In genomic region chr6:30740993-30741784, GRCh38 we compare ENCODE assay signal across 8 cellular contexts. TPM values are rescaled to one million over a fixed set of nuclear protein-coding genes. Genes with fewer than 3 reads are reported as not detected.
DNase-seq lines count a peak whose midpoint lies in the region; ATAC-seq, FAIRE-seq and TF ChIP-seq lines count a peak whose summit lies in the region.

No MANE protein-coding gene starts in this region.

- 70% methylated on average over 9 of the region's 9 CpGs for WGBS in GM12878 (ENCODE audit: insufficient coverage, insufficient replicate concordance, low lambda C conversion rate, missing lambda C conversion rate)
- no CpG with 5 or more reads among the region's 9 CpGs for WGBS in mesendoderm (ENCODE audit: extremely low coverage, insufficient coverage, low lambda C conversion rate)
- WGBS in aorta, 2 donors: 69% methylated on average over 9 of the region's 9 CpGs

- H3K36me3 ChIP-seq in GM12878 (ENCODE audit: control insufficient read depth in 2 of 2, insufficient read depth in 2 of 2, low read length in 1 of 2) (peaks cover 6 to 12% of the 10 kb centered on the region in 2 experiments), mesendoderm (ENCODE audit: control insufficient read depth, insufficient read depth, low read length) (peaks cover 11% of the 10 kb centered on the region), aorta (ENCODE audit: control insufficient read depth in 1 of 2, insufficient read depth in 2 of 2, low read length in 1 of 2) (peaks cover 0 to 7% of the 10 kb centered on the region in 2 donors)

- H3K79me1 ChIP-seq in mesendoderm (ENCODE audit: low read length): peaks cover 13% of the 10 kb centered on the region

- H4K8ac ChIP-seq in mesendoderm (ENCODE audit: low read depth, low read length): no peak overlapping the region

- TF ChIP-seq RAD21 in GM12878 (IDR thresholded peaks at IDR 0.05; ENCODE audit: insufficient read depth, low read depth, low read length): no peak

- H2BK15ac ChIP-seq in mesendoderm (replicated peaks; ENCODE audit: low read depth): no peak overlapping the region

- H3K4me2 ChIP-seq in GM12878 (ENCODE audit: control insufficient read depth, insufficient read depth) (peak overlapping the region; percentile 94), mesendoderm (ENCODE audit: low read length) (peak overlapping the region; percentile 81)

- H3K23ac ChIP-seq in mesendoderm (ENCODE audit: low read length): no peak overlapping the region

- RAD21 ChIA-PET in GM12878 (lab: Charles Lee; ENCODE audit: unreplicated experiment): interaction anchor here (0.9 to 3.7 kb wide), 9 partner anchors 11 to 136 kb away, joined by 3 to 22 read pairs (median 4); partner anchors contain the start of gene MDC1

- no peak for TF ChIP-seq POLR2A in GM12878 (IDR thresholded peaks at IDR 0.05; ENCODE audit: low read depth, low read length)

- ATAC-seq in GM12878: no peak
- ATAC-seq in aorta (ENCODE audit: low FRiP score): no peak

- SMC1A ChIA-PET in GM12878 (lab: Charles Lee; ENCODE audit: uncharacterized antibody, unreplicated experiment): interaction anchor here (0.6 to 10.0 kb wide), 7 partner anchors 10 to 81 kb away, joined by 3 to 122 read pairs (median 4); no protein-coding TSS in a partner anchor

- in situ Hi-C loops in GM12878 (cut with MboI): no loop called here

- peaks cover 5% of the 10 kb centered on the region; the same call in 2 of the 3 replicates for H3K9me3 ChIP-seq in GM12878 (replicated peaks; ENCODE audit: control insufficient read depth, insufficient read depth, low read length)
- H3K9me3 ChIP-seq in aorta (ENCODE audit: control insufficient read depth, low read length): no peaks in the 10 kb centered on the region

- CTCF ChIA-PET in GM12878 (lab: Yijun Ruan, JAX) (interaction anchor here (0.9 to 2.0 kb wide), 10 partner anchors 10 to 200 kb away, joined by 3 to 6 read pairs (median 4); partner anchors contain the start of gene VARS2), GM10248 (lab: Yijun Ruan, JAX) (interaction anchor here (0.8 to 2.4 kb wide), 8 partner anchors 9 to 346 kb away, joined by 3 to 18 read pairs (median 4); no protein-coding TSS in a partner anchor)

- H2AFZ ChIP-seq in GM12878 (ENCODE audit: control insufficient read depth, low read depth, low read length): no peak overlapping the region

- H3K4me3 ChIP-seq in GM12878: peak overlapping the region; percentile 95
- H3K4me3 ChIP-seq in mesendoderm (ENCODE audit: low read length): peak overlapping the region; percentile 72
- H3K4me3 ChIP-seq in aorta (ENCODE audit: low read length in 2 of 2): peak overlapping the region in 1 of 2 donors; percentile 84

- H3K4me1 ChIP-seq in GM12878 (ENCODE audit: control insufficient read depth, insufficient read depth, low read length) (peaks cover 36% of the 10 kb centered on the region), mesendoderm (ENCODE audit: control insufficient read depth, low read depth, low read length) (peaks cover 8% of the 10 kb centered on the region), aorta (ENCODE audit: control insufficient read depth in 1 of 2, insufficient read depth in 2 of 2, low read length in 2 of 2) (no peaks in the 10 kb centered on the region)

- intact Hi-C loops in GM12878 (cut with micrococcal nuclease; ENCODE audit: unreplicated experiment) (no loop called here), aorta (cut with DNase I) (loop anchor here (5.0 to 10.0 kb wide), 6 partner anchors 41 to 344 kb away; partner anchors contain the start of genes MRPS18B (in 1 of the 2) and PPP1R10 (in 1 of the 2))

- H3K9ac ChIP-seq in GM12878 (ENCODE audit: control insufficient read depth, insufficient read depth, low read length): peak overlapping the region; percentile 82
- peak overlapping the region; percentile 98 for H3K9ac ChIP-seq in mesendoderm (ENCODE audit: low read length)

- peak overlapping the region; percentile 63 for H3K18ac ChIP-seq in mesendoderm (ENCODE audit: low read length)

- no peak overlapping the region for H2BK120ac ChIP-seq in mesendoderm (ENCODE audit: low read depth, low read length)

- BruUV-seq in GM12878 (replicated peaks; lab: Mats Ljungman, UMichigan): no TSS peak

- no peaks in the 10 kb centered on the region for H3K27me3 ChIP-seq in GM12878 (replicated peaks in 1 of 2; ENCODE audit: control insufficient read depth in 2 of 2, insufficient read depth in 2 of 2, low read length in 1 of 2)
- H3K27me3 ChIP-seq in mesendoderm (ENCODE audit: insufficient read depth, low read length, poor library complexity): no peaks in the 10 kb centered on the region
- H3K27me3 ChIP-seq in aorta (ENCODE audit: control insufficient read depth in 1 of 2, insufficient read depth in 2 of 2, low read length in 1 of 2): peaks cover 0 to 7% of the 10 kb centered on the region in 2 donors

- peak; percentile 43 for DNase-seq in stimulated activated CD4-positive, alpha-beta T cell treated with anti-CD3 and anti-CD28 coated beads, Interleukin-12 subunit alpha, Interleukin-12 subunit beta, amount 100 ng/mL, for 4 hours
- no peak for DNase-seq in stimulated activated CD4-positive, alpha-beta T cell treated with anti-CD3 and anti-CD28 coated beads, Interleukin-2, amount 100 ng/mL, for 48 hours
- DNase-seq in GM12878 (ENCODE audit: low read depth, low spot score) (no peak), mesendoderm (no peak), frontal cortex (ENCODE audit: low spot score in 2 of 2) (no peak), NCI-H446 treated with DMSO at 0.1 percent for 48 hours (lab: John Stamatoyannopoulos, UW) (no peak), GM10248 (ENCODE audit: extremely low spot score) (no peak), aorta (no peak)

- TF ChIP-seq CTCF in GM12878 (IDR thresholded peaks at IDR 0.05 in 2 of 3, conservative IDR thresholded peaks at IDR 0.05 in 1 of 3; ENCODE audit: control insufficient read depth in 2 of 3, extremely low read depth in 1 of 3, insufficient read depth in 1 of 3, low read depth in 3 of 3, low read length in 3 of 3) (0 out of 6 replicates have a peak, but pooled peaks of 1 of the 3 experiments have one; percentile 2), GM10248 (IDR thresholded peaks at IDR 0.05; ENCODE audit: control extremely low read depth, extremely low read depth, low read depth, missing control alignments) (no peak)

- H3K4ac ChIP-seq in mesendoderm (ENCODE audit: low read depth, low read length): no peak overlapping the region

- FAIRE-seq in GM12878 (lab: Jason Lieb, UNC) (no peak), frontal cortex (lab: Jason Lieb, UNC) (no peak)

- no peak overlapping the region for H4K5ac ChIP-seq in mesendoderm (ENCODE audit: low read length)

- peak overlapping the region; percentile 77 for H2AK5ac ChIP-seq in mesendoderm (ENCODE audit: low read length)

- H3K27ac ChIP-seq in GM12878 (ENCODE audit: control insufficient read depth, insufficient read depth) (peak overlapping the region; percentile 72), mesendoderm (ENCODE audit: low read depth, low read length) (peak overlapping the region; percentile 84), aorta (ENCODE audit: low read depth in 1 of 2, low read length in 2 of 2) (peak overlapping the region in 1 of 2 donors; percentile 94)

- peak overlapping the region; percentile 98 for H3K56ac ChIP-seq in mesendoderm (ENCODE audit: low read length)

- POLR2A ChIA-PET in GM12878 (lab: Charles Lee): interaction anchor here (0.7 to 9.4 kb wide), 8 partner anchors 23 to 81 kb away, joined by 3 to 89 read pairs (median 4); partner anchors contain the start of gene MDC1
- POLR2A ChIA-PET in GM10248 (lab: Yijun Ruan, JAX): interaction anchor here (0.6 kb wide), 1 partner anchor 610 kb away, joined by 3 read pairs; no protein-coding TSS in a partner anchor

- H3K79me2 ChIP-seq in GM12878 (ENCODE audit: control insufficient read depth, insufficient read depth, low read length) (peaks cover 37% of the 10 kb centered on the region), mesendoderm (ENCODE audit: control insufficient read depth, insufficient read depth, low read length) (peaks cover 29% of the 10 kb centered on the region)

- no peak for TF ChIP-seq EP300 in GM12878 (IDR thresholded peaks at IDR 0.05; ENCODE audit: borderline replicate concordance in 1 of 2, control insufficient read depth in 1 of 2, low read depth in 2 of 2, low read length in 2 of 2)

- H4K20me1 ChIP-seq in GM12878 (ENCODE audit: control insufficient read depth, insufficient read depth): no peaks in the 10 kb centered on the region

- peak overlapping the region; percentile 96 for H2BK5ac ChIP-seq in mesendoderm (ENCODE audit: low read length)

RNA-seq across cellular contexts. Expression of gene FLOT1, which starts 1.3 kb away (rescaled TPM):
- 83.3 and 102 TPM in 2 replicates for total RNA-seq in GM12878 (2013; cell fraction: nucleolus; rRNA removed)
- total RNA-seq in GM12878 (2014; rRNA removed) (98.4 and 102 TPM in 2 replicates), GM12878 (2014; rRNA removed; fragmentation: Illumina TruSeq; extraction: Trizol) (71.2 and 73.6 TPM in 2 replicates), GM12878 (2021) (111 and 115 TPM in 2 replicates), frontal cortex (46.9 TPM), aorta (100 to 1,000 TPM; 172 to 222 TPM)
- 57.9 TPM for polyA plus RNA-seq in GM12878 (2011; ENCODE audit: low read depth)
- polyA plus RNA-seq in GM12878 (2011; rRNA removed) (113 and 153 TPM in 2 replicates), GM12878 (2014; fragmentation: Illumina TruSeq; extraction: Trizol) (102 and 112 TPM in 2 replicates), GM12878 (2014; fragmentation: Nextera tagmentation; extraction: Ambion mirVana) (10 to 100 TPM; 12.3 to 16.8 TPM), GM12878 (2014; rRNA removed) (140 and 153 TPM in 2 replicates), GM12878 (2016; fragmentation: Nextera tagmentation; extraction: Ambion mirVana) (100 to 1,000 TPM; 114 to 119 TPM), aorta (100 to 1,000 TPM; 153 to 213 TPM)
- polyA plus RNA-seq in GM12878 (2011; cell fraction: cytosol; rRNA removed): 161 and 169 TPM in 2 replicates
- polyA plus RNA-seq in GM12878 (2011; cell fraction: nucleus; rRNA removed): 189 and 204 TPM in 2 replicates
- 103 and 110 TPM in 2 replicates for polyA plus RNA-seq in GM12878 (2012)
- 106 and 129 TPM in 2 replicates for polyA minus RNA-seq in GM12878 (2011; rRNA and poly(A)+ RNA removed)
- polyA minus RNA-seq in GM12878 (2011; cell fraction: cytosol; rRNA and poly(A)+ RNA removed): 45.0 and 45.6 TPM in 2 replicates
- 64.8 and 96.5 TPM in 2 replicates for polyA minus RNA-seq in GM12878 (2011; cell fraction: nucleus; rRNA and poly(A)+ RNA removed)
- polyA plus RNA-seq in mesendoderm (2013, experiment 1 of 2): 70.7 TPM
- polyA plus RNA-seq in mesendoderm (2013, experiment 2 of 2): 68.2 TPM

RNA-seq across cellular contexts. Expression of gene IER3, which starts 3.2 kb away (rescaled TPM):
- 22.9 and 23.9 TPM in 2 replicates for total RNA-seq in GM12878 (2013; cell fraction: nucleolus; rRNA removed)
- total RNA-seq in GM12878 (2014; rRNA removed): 67.2 and 71.6 TPM in 2 replicates
- total RNA-seq in GM12878 (2014; rRNA removed; fragmentation: Illumina TruSeq; extraction: Trizol): 42.0 and 43.2 TPM in 2 replicates
- 65.8 and 80.7 TPM in 2 replicates for total RNA-seq in GM12878 (2021)
- 10.6 TPM for polyA plus RNA-seq in GM12878 (2011; ENCODE audit: low read depth)
- polyA plus RNA-seq in GM12878 (2011; rRNA removed): 100 and 104 TPM in 2 replicates
- polyA plus RNA-seq in GM12878 (2011; cell fraction: cytosol; rRNA removed): 96.0 and 101 TPM in 2 replicates
- polyA plus RNA-seq in GM12878 (2011; cell fraction: nucleus; rRNA removed): 183 and 184 TPM in 2 replicates
- polyA plus RNA-seq in GM12878 (2012): 21.4 and 31.8 TPM in 2 replicates
- 8.3 and 22.5 TPM in 2 replicates for polyA plus RNA-seq in GM12878 (2014; fragmentation: Illumina TruSeq; extraction: Trizol)
- 1 to 10 TPM; 1.9 to 7.3 TPM for polyA plus RNA-seq in GM12878 (2014; fragmentation: Nextera tagmentation; extraction: Ambion mirVana)
- 63.8 and 71.6 TPM in 2 replicates for polyA plus RNA-seq in GM12878 (2014; rRNA removed)
- polyA plus RNA-seq in GM12878 (2016; fragmentation: Nextera tagmentation; extraction: Ambion mirVana): 10 to 100 TPM; 16.1 to 19.5 TPM
- polyA minus RNA-seq in GM12878 (2011; rRNA and poly(A)+ RNA removed): 63.6 and 100 TPM in 2 replicates
- polyA minus RNA-seq in GM12878 (2011; cell fraction: cytosol; rRNA and poly(A)+ RNA removed): 102 and 106 TPM in 2 replicates
- 70.4 and 103 TPM in 2 replicates for polyA minus RNA-seq in GM12878 (2011; cell fraction: nucleus; rRNA and poly(A)+ RNA removed)
- polyA plus RNA-seq in mesendoderm (2013, experiment 1 of 2): 285 TPM
- polyA plus RNA-seq in mesendoderm (2013, experiment 2 of 2): 254 TPM
- total RNA-seq in frontal cortex: 2.4 TPM
- 10 to 100 TPM; 62.0 to 72.9 TPM for total RNA-seq in aorta
- 10 to 100 TPM; 17.8 to 88.8 TPM for polyA plus RNA-seq in aorta

RNA-seq across cellular contexts. Expression of gene TUBB, which starts 21.0 kb away (rescaled TPM):
- 180 and 186 TPM in 2 replicates for total RNA-seq in GM12878 (2013; cell fraction: nucleolus; rRNA removed)
- 1,600 and 1,662 TPM in 2 replicates for total RNA-seq in GM12878 (2014; rRNA removed)
- total RNA-seq in GM12878 (2014; rRNA removed; fragmentation: Illumina TruSeq; extraction: Trizol): 1,225 and 1,242 TPM in 2 replicates
- total RNA-seq in GM12878 (2021): 1,685 and 1,700 TPM in 2 replicates
- 770 TPM for polyA plus RNA-seq in GM12878 (2011; ENCODE audit: low read depth)
- polyA plus RNA-seq in GM12878 (2011; rRNA removed): 1,703 and 2,596 TPM in 2 replicates
- 2,686 and 3,225 TPM in 2 replicates for polyA plus RNA-seq in GM12878 (2011; cell fraction: cytosol; rRNA removed)
- 1,113 and 1,357 TPM in 2 replicates for polyA plus RNA-seq in GM12878 (2011; cell fraction: nucleus; rRNA removed)
- polyA plus RNA-seq in GM12878 (2012): 828 and 941 TPM in 2 replicates
- 2,402 and 3,052 TPM in 2 replicates for polyA plus RNA-seq in GM12878 (2014; fragmentation: Illumina TruSeq; extraction: Trizol)
- 1,000 to 10,000 TPM; 1,039 to 1,376 TPM for polyA plus RNA-seq in GM12878 (2014; fragmentation: Nextera tagmentation; extraction: Ambion mirVana)
- 2,367 and 2,490 TPM in 2 replicates for polyA plus RNA-seq in GM12878 (2014; rRNA removed)
- polyA plus RNA-seq in GM12878 (2016; fragmentation: Nextera tagmentation; extraction: Ambion mirVana): 1,000 to 10,000 TPM; 1,510 to 1,651 TPM
- 2,195 and 2,964 TPM in 2 replicates for polyA minus RNA-seq in GM12878 (2011; rRNA and poly(A)+ RNA removed)
- 626 and 717 TPM in 2 replicates for polyA minus RNA-seq in GM12878 (2011; cell fraction: cytosol; rRNA and poly(A)+ RNA removed)
- 193 and 357 TPM in 2 replicates for polyA minus RNA-seq in GM12878 (2011; cell fraction: nucleus; rRNA and poly(A)+ RNA removed)
- 1,956 TPM for polyA plus RNA-seq in mesendoderm (2013, experiment 1 of 2)
- 1,954 TPM for polyA plus RNA-seq in mesendoderm (2013, experiment 2 of 2)
- 1,325 TPM for total RNA-seq in frontal cortex
- total RNA-seq in aorta: 100 to 1,000 TPM; 264 to 324 TPM
- polyA plus RNA-seq in aorta: 100 to 1,000 TPM in 1 of 2 donors, 10 to 100 TPM in 1; 99.5 to 189 TPM

RNA-seq across cellular contexts. Expression of gene MDC1, which starts 24.1 kb away (rescaled TPM):
- total RNA-seq in GM12878 (2013; cell fraction: nucleolus; rRNA removed): 15.3 and 21.3 TPM in 2 replicates
- total RNA-seq in GM12878 (2014; rRNA removed): 11.9 and 12.9 TPM in 2 replicates
- 12.4 and 12.5 TPM in 2 replicates for total RNA-seq in GM12878 (2014; rRNA removed; fragmentation: Illumina TruSeq; extraction: Trizol)
- total RNA-seq in GM12878 (2021): 62.5 and 66.9 TPM in 2 replicates
- 30.8 TPM for polyA plus RNA-seq in GM12878 (2011; ENCODE audit: low read depth)
- polyA plus RNA-seq in GM12878 (2011; rRNA removed): 6.8 and 14.8 TPM in 2 replicates
- 18.4 and 23.7 TPM in 2 replicates for polyA plus RNA-seq in GM12878 (2011; cell fraction: cytosol; rRNA removed)
- 68.0 and 73.9 TPM in 2 replicates for polyA plus RNA-seq in GM12878 (2011; cell fraction: nucleus; rRNA removed)
- 36.6 and 43.4 TPM in 2 replicates for polyA plus RNA-seq in GM12878 (2012)
- 52.7 and 53.6 TPM in 2 replicates for polyA plus RNA-seq in GM12878 (2014; fragmentation: Illumina TruSeq; extraction: Trizol)
- 1 to 10 TPM; 5.1 to 6.5 TPM for polyA plus RNA-seq in GM12878 (2014; fragmentation: Nextera tagmentation; extraction: Ambion mirVana)
- polyA plus RNA-seq in GM12878 (2014; rRNA removed): 30.1 and 33.3 TPM in 2 replicates
- 10 to 100 TPM; 31.1 to 36.2 TPM for polyA plus RNA-seq in GM12878 (2016; fragmentation: Nextera tagmentation; extraction: Ambion mirVana)
- 17.6 and 22.5 TPM in 2 replicates for polyA minus RNA-seq in GM12878 (2011; rRNA and poly(A)+ RNA removed)
- 8.5 and 20.0 TPM in 2 replicates for polyA minus RNA-seq in GM12878 (2011; cell fraction: cytosol; rRNA and poly(A)+ RNA removed)
- 7.4 and 14.4 TPM in 2 replicates for polyA minus RNA-seq in GM12878 (2011; cell fraction: nucleus; rRNA and poly(A)+ RNA removed)
- 30.4 TPM for polyA plus RNA-seq in mesendoderm (2013, experiment 1 of 2)
- 29.4 TPM for polyA plus RNA-seq in mesendoderm (2013, experiment 2 of 2)
- total RNA-seq in frontal cortex: 4.1 TPM
- total RNA-seq in aorta: 10 to 100 TPM; 31.4 to 33.3 TPM
- polyA plus RNA-seq in aorta: 10 to 100 TPM in 1 of 2 donors, 1 to 10 TPM in 1; 7.4 to 34.5 TPM

RNA-seq across cellular contexts. Expression of gene NRM, which starts 50.4 kb away (rescaled TPM):
- 8.0 and 11.2 TPM in 2 replicates for total RNA-seq in GM12878 (2013; cell fraction: nucleolus; rRNA removed)
- 14.8 and 17.7 TPM in 2 replicates for total RNA-seq in GM12878 (2014; rRNA removed)
- 14.7 and 15.4 TPM in 2 replicates for total RNA-seq in GM12878 (2014; rRNA removed; fragmentation: Illumina TruSeq; extraction: Trizol)
- 39.0 and 39.3 TPM in 2 replicates for total RNA-seq in GM12878 (2021)
- 23.2 TPM for polyA plus RNA-seq in GM12878 (2011; ENCODE audit: low read depth)
- 7.6 and 18.7 TPM in 2 replicates for polyA plus RNA-seq in GM12878 (2011; rRNA removed)
- polyA plus RNA-seq in GM12878 (2011; cell fraction: cytosol; rRNA removed): 34.1 and 36.4 TPM in 2 replicates
- 33.6 and 35.9 TPM in 2 replicates for polyA plus RNA-seq in GM12878 (2011; cell fraction: nucleus; rRNA removed)
- 27.9 and 34.0 TPM in 2 replicates for polyA plus RNA-seq in GM12878 (2012)
- polyA plus RNA-seq in GM12878 (2014; fragmentation: Illumina TruSeq; extraction: Trizol): 35.8 and 46.7 TPM in 2 replicates
- polyA plus RNA-seq in GM12878 (2014; fragmentation: Nextera tagmentation; extraction: Ambion mirVana): 10 to 100 TPM; 19.1 to 23.7 TPM
- polyA plus RNA-seq in GM12878 (2014; rRNA removed): 34.3 and 35.7 TPM in 2 replicates
- 10 to 100 TPM; 36.6 to 37.5 TPM for polyA plus RNA-seq in GM12878 (2016; fragmentation: Nextera tagmentation; extraction: Ambion mirVana)
- polyA minus RNA-seq in GM12878 (2011; rRNA and poly(A)+ RNA removed): 23.8 and 25.7 TPM in 2 replicates
- polyA minus RNA-seq in GM12878 (2011; cell fraction: cytosol; rRNA and poly(A)+ RNA removed): 16.0 and 18.4 TPM in 2 replicates
- polyA minus RNA-seq in GM12878 (2011; cell fraction: nucleus; rRNA and poly(A)+ RNA removed): 16.1 and 27.7 TPM in 2 replicates
- 49.8 TPM for polyA plus RNA-seq in mesendoderm (2013, experiment 1 of 2)
- 49.7 TPM for polyA plus RNA-seq in mesendoderm (2013, experiment 2 of 2)
- total RNA-seq in frontal cortex: 0.41 TPM
- 10 to 100 TPM; 13.0 to 15.0 TPM for total RNA-seq in aorta
- 10 to 100 TPM in 1 of 2 donors, 1 to 10 TPM in 1; 5.6 to 19.6 TPM for polyA plus RNA-seq in aorta
